9 cellular contexts compared by ENCODE assay signal in the genomic region with DNA sequence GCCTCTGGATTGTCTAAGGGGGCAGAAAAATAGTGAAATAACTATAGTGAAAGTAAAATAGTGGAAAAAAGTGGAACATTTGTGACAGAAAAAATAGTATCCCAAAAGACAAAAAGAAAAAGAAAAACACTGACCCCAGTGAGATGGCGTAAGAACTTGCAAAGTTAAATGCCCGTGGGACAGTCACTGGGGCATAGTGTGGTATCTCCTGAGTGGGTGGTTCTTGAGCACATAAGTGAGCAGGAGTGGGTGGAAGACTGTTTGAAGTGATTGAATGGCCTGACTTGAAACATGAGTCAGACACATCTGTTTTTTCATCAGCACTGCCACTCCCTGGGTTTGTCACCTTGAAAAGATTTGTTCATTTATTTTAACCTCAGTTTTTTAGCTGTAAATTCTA. TPM values are rescaled to one million over a fixed set of nuclear protein-coding genes. Genes with fewer than 3 reads are reported as not detected.
A peak's percentile ranks its signal among the peaks of the same experiment; 100 is the strongest.
DNase-seq lines count a peak whose midpoint lies in the region; ATAC-seq and TF ChIP-seq lines count a peak whose summit lies in the region.
"Had no signal": no experiment of that assay in that cellular context is flagged by ENCODE, and none has a peak within 500 bp of the region (broad histone marks: within the 10 kb centered on the region; RNA-seq: fewer than 3 reads in every experiment).

No MANE protein-coding gene starts in this region.

- no peak for ATAC-seq in GM18907 (IDR thresholded peaks at IDR 0.05; ENCODE audit: unreplicated experiment)

- no peaks in the 10 kb centered on the region for H3K27me3 ChIP-seq in dorsolateral prefrontal cortex

- POLR2A ChIA-PET in RWPE1 (lab: Yijun Ruan, JAX; ENCODE audit: low non-redundant PET), result no interaction called here

- no peak for TF ChIP-seq CTCF in RWPE1 (conservative IDR thresholded peaks at IDR 0.05; ENCODE audit: low read depth)
- TF ChIP-seq CTCF in dorsolateral prefrontal cortex (IDR thresholded peaks at IDR 0.05 in 54 of 56, conservative IDR thresholded peaks at IDR 0.05 in 2 of 56; ENCODE audit: low read depth in 1 of 56, partially characterized antibody in 56 of 56), result no peak

- intact Hi-C loops in dorsolateral prefrontal cortex (cut with DNase I), result loop anchor here in 1 of 2 donors (5.0 to 10.0 kb wide), 2 partner anchors 101 to 778 kb away; a partner anchor contains a TSS

- CTCF ChIA-PET in RWPE1 (lab: Yijun Ruan, JAX), result interaction anchor here (0.7 kb wide), 1 partner anchor 60 kb away, joined by 3 read pairs; no protein-coding TSS in a partner anchor

- no peak overlapping the region for H3K27ac ChIP-seq in RWPE1
- H3K27ac ChIP-seq in dorsolateral prefrontal cortex, result no peak overlapping the region

- no peak overlapping the region for H3K4me3 ChIP-seq in dorsolateral prefrontal cortex

- DNase-seq in GM04503 (ENCODE audit: low read depth) (peak; percentile 19), RWPE1 (ENCODE audit: low spot score) (peak; percentile 28), dermis blood vessel endothelial cell (peak; percentile 22), putamen (ENCODE audit: low spot score) (peak; percentile 42), dorsolateral prefrontal cortex (no peak), HuH-7.5 (ENCODE audit: low spot score) (no peak), NCI-H146 treated with DMSO at 0.1 percent for 48 hours (lab: John Stamatoyannopoulos, UW; ENCODE audit: unreplicated experiment) (no peak)
- DNase-seq: H7 had no signal

RNA-seq across cellular contexts. Expression of a gene that starts 2.5 kb away (rescaled TPM):
- 7.5 and 15.8 TPM in 2 replicates for total RNA-seq in dermis blood vessel endothelial cell
- total RNA-seq in dorsolateral prefrontal cortex, result 10 to 100 TPM; 11.2 to 32.5 (median 22.0) TPM

RNA-seq across cellular contexts. Expression of a gene that starts 59.0 kb away (rescaled TPM):
- 10.7 and 13.6 TPM in 2 replicates for total RNA-seq in dermis blood vessel endothelial cell
- total RNA-seq in dorsolateral prefrontal cortex, result 10 to 100 TPM in 116 of 120 experiments, 1 to 10 TPM in 4; 8.1 to 28.9 (median 17.5) TPM

Comparison
In these comparisons a context has a peak if more than half of its experiments do, and no peak if none do; other contexts are left out.
1. DNase-seq: peak in GM04503 (single experiment), RWPE1 (single experiment), dermis blood vessel endothelial cell (single experiment) and putamen (single experiment); none in dorsolateral prefrontal cortex (0 of 10), HuH-7.5 (single experiment) and NCI-H146 treated with DMSO at 0.1 percent for 48 hours (single experiment).